Comparison of ENCODE assay signal across 19 cellular contexts in the genomic region with DNA sequence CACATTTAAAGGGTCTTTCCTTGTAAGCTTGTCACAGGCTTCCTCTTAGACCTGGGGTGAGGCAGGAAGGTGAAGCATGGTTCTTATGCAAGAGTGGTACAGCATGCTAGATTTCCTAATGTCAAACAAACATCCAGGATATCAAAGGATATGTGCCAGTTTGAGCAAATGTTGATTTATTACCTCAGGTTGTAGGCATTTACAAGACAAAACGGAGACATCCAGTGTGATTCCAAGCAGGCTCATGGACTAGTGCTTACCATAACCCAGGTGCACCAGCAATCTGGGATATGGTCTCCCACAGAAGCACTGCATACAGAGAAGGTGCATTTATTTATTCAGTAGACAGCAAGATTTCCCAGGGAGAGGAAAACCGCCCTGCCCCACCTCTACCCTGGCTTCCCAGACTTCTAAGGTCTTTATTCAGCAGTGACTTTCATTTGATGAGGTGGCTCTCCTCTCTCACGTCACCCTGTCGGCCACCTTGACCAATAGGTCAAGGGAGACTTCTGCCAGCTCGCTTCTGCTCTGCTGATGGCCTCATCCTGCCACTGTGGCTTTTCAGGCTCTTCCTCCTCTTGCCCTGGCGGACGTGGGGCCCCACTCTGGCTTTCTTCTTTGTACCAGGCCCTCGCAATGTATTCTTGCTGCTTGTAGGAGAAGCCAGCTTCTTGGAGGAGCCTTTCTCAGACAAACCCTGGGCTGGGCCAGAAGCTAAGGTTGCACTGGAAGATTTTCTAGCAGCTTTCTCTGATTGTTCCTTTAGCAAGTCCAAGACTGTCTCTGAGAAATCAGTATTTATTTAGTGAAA. TPM values are rescaled to one million over a fixed set of nuclear protein-coding genes. Genes with fewer than 3 reads are reported as not detected.
"Had no signal": no experiment of that assay in that cellular context is flagged by ENCODE, and none has a peak within 500 bp of the region (broad histone marks: within the 10 kb centered on the region; RNA-seq: fewer than 3 reads in every experiment).

No MANE protein-coding gene starts in this region.

- H3K4me1 Mint-ChIP-seq: activated CD4-positive, alpha-beta T cell treated with anti-CD3 and anti-CD28 coated beads for 36 hours; activated naive CD8-positive, alpha-beta T cell treated with anti-CD3 and anti-CD28 coated beads, Interleukin-2, amount 50 U/mL, for 24 hours; central memory CD8-positive, alpha-beta T cell; endodermal cell had no signal

- FAIRE-seq: islet of Langerhans had no signal

- H3K36me3 ChIP-seq: left lung, suprapubic skin, upper lobe of left lung had no signal

- H3K27me3 ChIP-seq: foreskin keratinocyte, left lung, suprapubic skin, upper lobe of left lung had no signal

- H3K4me3 ChIP-seq: left lung, suprapubic skin, upper lobe of left lung had no signal

- H3K27ac ChIP-seq: foreskin keratinocyte, left lung, suprapubic skin, upper lobe of left lung, VCaP had no signal

- H3K9me3 ChIP-seq: left lung, suprapubic skin, upper lobe of left lung had no signal

- H3K27ac Mint-ChIP-seq: activated CD4-positive, alpha-beta memory T cell treated with anti-CD3 and anti-CD28 coated beads, Interleukin-2, amount 10 ng/mL, durations not matched to agents 7 days and 5 days; activated CD4-positive, alpha-beta T cell treated with anti-CD3 and anti-CD28 coated beads for 36 hours; activated naive CD8-positive, alpha-beta T cell treated with anti-CD3 and anti-CD28 coated beads, Interleukin-2, amount 50 U/mL, for 24 hours; activated T-helper 1 cell treated with anti-CD3 and anti-CD28 coated beads, Interleukin-12 subunit alpha, Interleukin-12 subunit beta, Interleukin-2, Interleukin-4 antibody, amounts not matched to agents 30 ng/mL and 10 ng/mL and 1 ng/mL, durations not matched to agents 14 hours and 24 hours and 36 hours; dendritic cell treated with granulocyte-macrophage colony-stimulating factor and Interleukin-4, amounts not matched to agents 40 ng/mL and 50 ng/mL, for 4 days; endodermal cell had no signal

- H3K4me3 Mint-ChIP-seq: activated CD4-positive, alpha-beta memory T cell treated with anti-CD3 and anti-CD28 coated beads, Interleukin-2, amount 10 ng/mL, durations not matched to agents 7 days and 5 days; activated CD4-positive, alpha-beta T cell treated with anti-CD3 and anti-CD28 coated beads for 36 hours; activated naive CD8-positive, alpha-beta T cell treated with anti-CD3 and anti-CD28 coated beads, Interleukin-2, amount 50 U/mL, for 24 hours; activated T-helper 1 cell treated with anti-CD3 and anti-CD28 coated beads, Interleukin-12 subunit alpha, Interleukin-12 subunit beta, Interleukin-2, Interleukin-4 antibody, amounts not matched to agents 30 ng/mL and 10 ng/mL and 1 ng/mL, durations not matched to agents 14 hours and 24 hours and 36 hours; central memory CD8-positive, alpha-beta T cell; dendritic cell treated with granulocyte-macrophage colony-stimulating factor and Interleukin-4, amounts not matched to agents 40 ng/mL and 50 ng/mL, for 4 days; endodermal cell had no signal

- DNase-seq: activated CD4-positive, alpha-beta memory T cell treated with anti-CD3 and anti-CD28 coated beads, Interleukin-2, amount 10 ng/mL, durations not matched to agents 7 days and 5 days; activated CD4-positive, alpha-beta T cell treated with anti-CD3 and anti-CD28 coated beads for 36 hours; activated CD8-positive, alpha-beta memory T cell treated with anti-CD3 and anti-CD28 coated beads, Interleukin-2, amount 50 U/mL, for 4 hours; activated naive CD4-positive, alpha-beta T cell treated with Interleukin-2 at 50 U/mL for 16 hours; activated naive CD8-positive, alpha-beta T cell treated with anti-CD3 and anti-CD28 coated beads, Interleukin-2, amount 50 U/mL, for 24 hours; endodermal cell; left lung; mesendoderm; stimulated activated CD4-positive, alpha-beta T cell treated with anti-CD3 and anti-CD28 coated beads, Interleukin-2, amount 100 ng/mL, for 48 hours; stimulated activated naive CD4-positive, alpha-beta T cell treated with Interleukin-2 at 50 U/mL for 16 hours; upper lobe of left lung had no signal

- H3K27me3 Mint-ChIP-seq: dendritic cell treated with granulocyte-macrophage colony-stimulating factor and Interleukin-4, amounts not matched to agents 40 ng/mL and 50 ng/mL, for 4 days had no signal

- H3K4me1 ChIP-seq: left lung, suprapubic skin, upper lobe of left lung had no signal

- H3K9me3 Mint-ChIP-seq: activated CD4-positive, alpha-beta memory T cell treated with anti-CD3 and anti-CD28 coated beads, Interleukin-2, amount 10 ng/mL, durations not matched to agents 7 days and 5 days; activated T-helper 1 cell treated with anti-CD3 and anti-CD28 coated beads, Interleukin-12 subunit alpha, Interleukin-12 subunit beta, Interleukin-2, Interleukin-4 antibody, amounts not matched to agents 30 ng/mL and 10 ng/mL and 1 ng/mL, durations not matched to agents 14 hours and 24 hours and 36 hours; dendritic cell treated with granulocyte-macrophage colony-stimulating factor and Interleukin-4, amounts not matched to agents 40 ng/mL and 50 ng/mL, for 4 days had no signal

RNA-seq across cellular contexts. Expression of gene HHIPL2, which starts 25.6 kb away (rescaled TPM):
- total RNA-seq: osteocyte had no signal
